In the genomic region with DNA sequence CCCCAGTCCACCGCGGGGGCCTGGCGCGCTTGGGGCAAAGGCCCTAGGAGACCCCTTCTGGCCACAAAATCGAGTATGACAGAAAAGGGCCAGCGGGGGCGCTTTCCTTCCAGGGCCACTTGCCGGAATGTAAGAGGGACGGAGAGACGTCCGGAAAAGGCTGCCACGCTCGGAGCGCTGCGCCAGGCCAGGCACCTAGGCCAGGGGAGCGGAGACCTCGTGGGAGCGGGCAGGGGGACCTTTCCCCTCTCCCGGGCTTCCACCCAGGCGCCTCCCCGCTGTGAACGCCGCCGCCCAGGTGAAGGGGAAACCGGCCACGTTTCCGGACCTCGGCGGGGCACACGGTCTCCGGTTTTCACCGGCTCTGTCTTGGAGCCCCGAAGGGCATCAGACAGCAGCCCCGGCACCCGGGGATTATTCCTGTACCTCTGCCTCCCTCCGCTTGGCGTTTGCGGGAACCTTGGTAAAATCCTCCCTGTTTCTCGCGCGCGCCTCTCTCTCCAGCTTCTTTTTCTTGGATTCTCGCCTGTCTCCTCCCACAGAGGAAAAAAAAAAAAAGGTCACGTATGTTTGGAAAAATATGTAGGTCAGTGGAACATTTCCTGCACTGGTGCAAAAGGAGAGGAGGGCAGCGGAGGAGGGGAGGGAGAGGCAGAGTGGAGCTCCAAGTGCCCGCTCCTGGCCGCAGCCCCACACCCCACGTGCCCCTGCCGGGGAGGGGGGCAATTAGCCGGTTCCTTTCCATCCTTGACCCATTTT, we compare ENCODE assay signal across 8 cellular contexts. TPM values are rescaled to one million over a fixed set of nuclear protein-coding genes. Genes with fewer than 3 reads are reported as not detected.
DNase-seq lines count a peak whose midpoint lies in the region; ATAC-seq and TF ChIP-seq lines count a peak whose summit lies in the region.

No MANE protein-coding gene starts in this region.

- H3K27me3 ChIP-seq in AG04450 (ENCODE audit: control insufficient read depth, insufficient read depth, low read length) (no peaks in the 10 kb centered on the region), foreskin keratinocyte (no peaks in the 10 kb centered on the region), neural progenitor cell (peaks cover 75% of the 10 kb centered on the region)

- H3K4me3 ChIP-seq in AG04450 (ENCODE audit: low read depth, low read length), result peak overlapping the region; percentile 84
- peak overlapping the region; percentile 63 for H3K4me3 ChIP-seq in neural progenitor cell

- H2AFZ ChIP-seq in neural progenitor cell (replicated peaks), result peak overlapping the region; percentile 75

- no peaks in the 10 kb centered on the region for H3K36me3 ChIP-seq in neural progenitor cell

- DNase-seq in AG04450 (ENCODE audit: low read depth, low spot score) (peak; percentile 33), HPDE6-E6E7 (ENCODE audit: extremely low spot score) (peak; percentile 35), foreskin keratinocyte (peak in 1 of 2 donors; percentile 55), neural progenitor cell (ENCODE audit: low spot score) (peak; percentile 83), NCI-H1436 treated with DMSO at 0.1 percent for 48 hours (lab: John Stamatoyannopoulos, UW) (no peak)

- peaks cover 3% of the 10 kb centered on the region for H3K4me1 Mint-ChIP-seq in activated T-helper 17 cell treated with anti-CD3 and anti-CD28 coated beads, Interleukin-2, amount 50 U/mL, for 72 hours
- peaks cover 18% of the 10 kb centered on the region for H3K4me1 Mint-ChIP-seq in neural progenitor cell

- H3K4me1 ChIP-seq in foreskin keratinocyte (peaks cover 18% of the 10 kb centered on the region), neural progenitor cell (peaks cover 20% of the 10 kb centered on the region)

- CTCF ChIA-PET in AG04450 (lab: Charles Lee), result interaction anchor here (0.6 to 1.4 kb wide), 7 partner anchors 25 to 240 kb away, joined by 3 to 7 read pairs (median 3); no protein-coding TSS in a partner anchor

- peak overlapping the region; percentile 61 for H3K27ac ChIP-seq in AG04450 (ENCODE audit: low read depth, low read length)
- peak overlapping the region; percentile 61 for H3K27ac ChIP-seq in foreskin keratinocyte
- no peak overlapping the region for H3K27ac ChIP-seq in neural progenitor cell

- peaks cover 32% of the 10 kb centered on the region for H3K36me3 Mint-ChIP-seq in activated T-helper 17 cell treated with anti-CD3 and anti-CD28 coated beads, Interleukin-2, amount 50 U/mL, for 72 hours (ENCODE audit: low read depth)
- no peaks in the 10 kb centered on the region for H3K36me3 Mint-ChIP-seq in neural progenitor cell

- H3K9me3 Mint-ChIP-seq in activated T-helper 17 cell treated with anti-CD3 and anti-CD28 coated beads, Interleukin-2, amount 50 U/mL, for 72 hours, result no peaks in the 10 kb centered on the region
- no peaks in the 10 kb centered on the region for H3K9me3 Mint-ChIP-seq in neural progenitor cell

- POLR2A ChIA-PET in AG04450 (lab: Yijun Ruan, JAX), result interaction anchor here (0.6 to 1.4 kb wide), 6 partner anchors 39 to 1457 kb away, joined by 3 to 12 read pairs (median 4); partner anchors contain the start of gene RPL31

- H3K27me3 Mint-ChIP-seq in activated T-helper 17 cell treated with anti-CD3 and anti-CD28 coated beads, Interleukin-2, amount 50 U/mL, for 72 hours, result peaks cover 25% of the 10 kb centered on the region
- H3K27me3 Mint-ChIP-seq in neural progenitor cell (ENCODE audit: insufficient read depth, low read depth), result peaks cover 34% of the 10 kb centered on the region

- ATAC-seq in activated T-helper 17 cell treated with anti-CD3 and anti-CD28 coated beads, Interleukin-2, amount 50 U/mL, for 72 hours (replicated peaks), result peak; percentile 51
- ATAC-seq in foreskin keratinocyte (peak; percentile 38), GM18858 (IDR thresholded peaks at IDR 0.05; ENCODE audit: unreplicated experiment) (no peak), GM18861 (IDR thresholded peaks at IDR 0.05; ENCODE audit: unreplicated experiment) (no peak)

- H3K27ac Mint-ChIP-seq in activated T-helper 17 cell treated with anti-CD3 and anti-CD28 coated beads, Interleukin-2, amount 50 U/mL, for 72 hours, result peak overlapping the region; percentile 90
- H3K27ac Mint-ChIP-seq in neural progenitor cell, result no peak overlapping the region

- H3K4me2 ChIP-seq in neural progenitor cell, result peak overlapping the region; percentile 92

- H3K9ac ChIP-seq in neural progenitor cell, result no peak overlapping the region

- H3K79me2 ChIP-seq in neural progenitor cell (ENCODE audit: low read depth), result no peaks in the 10 kb centered on the region

- peaks cover 15% of the 10 kb centered on the region for H3F3A ChIP-seq in neural progenitor cell (ENCODE audit: low read depth)

- TF ChIP-seq CTCF in AG04450 (IDR thresholded peaks at IDR 0.05; ENCODE audit: low read depth, low read length) (peak; percentile 40), foreskin keratinocyte (conservative IDR thresholded peaks at IDR 0.05) (peak; percentile 39), neural progenitor cell (IDR thresholded peaks at IDR 0.05) (peak; percentile 59)

- H4K20me1 ChIP-seq in neural progenitor cell (ENCODE audit: low read depth), result peaks cover 9% of the 10 kb centered on the region

- peak overlapping the region; percentile 86 for H3K4me3 Mint-ChIP-seq in activated T-helper 17 cell treated with anti-CD3 and anti-CD28 coated beads, Interleukin-2, amount 50 U/mL, for 72 hours
- peak overlapping the region; percentile 85 for H3K4me3 Mint-ChIP-seq in neural progenitor cell

- no peaks in the 10 kb centered on the region; the same call in 1 of the 2 replicates for H3K9me3 ChIP-seq in AG04450 (ENCODE audit: control insufficient read depth, insufficient read depth, low read length)
- H3K9me3 ChIP-seq in neural progenitor cell (ENCODE audit: low read depth), result no peaks in the 10 kb centered on the region

RNA-seq across cellular contexts. Expression of gene NPAS2, which starts 1.2 kb away (rescaled TPM):
- 13.5 and 19.3 TPM in 2 replicates for polyA plus RNA-seq in AG04450 (2011; rRNA removed)
- 21.5 TPM in 2 replicates for polyA minus RNA-seq in AG04450 (2011; rRNA and poly(A)+ RNA removed)
- total RNA-seq in activated T-helper 17 cell treated with anti-CD3 and anti-CD28 coated beads, Interleukin-2, amount 50 U/mL, for 72 hours, result 10 to 100 TPM in 1 of 2 donors, 1 to 10 TPM in 1; 3.9 to 11.4 TPM
- 14.6 and 18.9 TPM in 2 replicates for total RNA-seq in foreskin keratinocyte
- 11.2 and 15.8 TPM in 2 replicates for polyA plus RNA-seq in foreskin keratinocyte
- total RNA-seq in neural progenitor cell (ENCODE audit: low replicate concordance), result 0.59 and 39.4 TPM in 2 replicates

Comparison
In these comparisons a context has a peak if more than half of its experiments do, and no peak if none do; other contexts are left out.
1. ATAC-seq: peak in activated T-helper 17 cell treated with anti-CD3 and anti-CD28 coated beads, Interleukin-2, amount 50 U/mL, for 72 hours (single experiment) and foreskin keratinocyte (single experiment); none in GM18858 (single experiment) and GM18861 (single experiment).
2. Peak in every context shown above with its lines, with median percentiles within 50 percentile points of each other: CTCF ChIP-seq.